In the genomic region with DNA sequence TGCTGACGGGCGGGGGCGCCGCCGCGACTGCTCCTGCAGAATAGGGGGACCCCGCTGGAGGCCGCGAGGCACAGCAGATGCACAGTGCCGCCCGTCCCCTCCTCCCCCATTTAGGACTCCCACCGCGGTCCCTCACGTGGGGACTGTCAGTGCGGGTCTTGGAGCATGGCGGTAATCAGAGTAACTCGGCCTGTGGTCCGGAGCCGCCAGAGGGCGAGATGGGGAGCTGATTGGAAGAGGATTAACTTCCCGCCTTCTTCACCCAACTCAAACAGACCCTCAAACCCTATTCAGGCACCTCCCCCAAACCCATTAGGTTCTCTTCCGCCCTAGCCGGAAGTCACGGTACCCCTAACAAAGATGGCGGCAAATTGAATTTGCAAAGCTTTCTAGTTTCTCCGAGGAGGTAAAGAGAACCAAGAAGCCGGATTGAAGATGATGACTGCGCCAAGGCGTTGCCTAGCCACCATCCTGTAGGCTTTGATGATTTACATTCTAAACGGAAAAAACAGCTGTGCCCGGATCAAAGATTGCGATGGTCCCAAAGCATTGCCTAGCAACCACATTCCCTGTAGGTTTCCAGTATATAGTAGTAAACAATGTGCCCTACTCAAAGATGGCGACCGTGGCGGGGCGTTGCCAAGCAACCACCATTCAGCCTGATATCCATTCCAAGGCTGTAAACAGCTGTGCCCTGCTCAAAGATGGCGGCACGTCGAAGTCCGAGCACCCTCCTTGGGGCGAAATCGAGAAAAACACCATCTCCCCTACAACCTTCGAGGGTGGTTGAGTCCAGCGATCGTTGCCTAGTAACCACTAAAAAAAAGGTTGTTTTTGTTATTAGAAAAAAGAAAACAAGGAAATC, we compare ENCODE assay signal across 1 cellular context.
A peak's percentile ranks its signal among the peaks of the same experiment; 100 is the strongest.
TF ChIP-seq lines count a peak whose summit lies in the region.

FUZ (minus strand) TSS at position 296 of the 865 bp plus-strand sequence; CDS start at position 110, 186 bp downstream.

TF ChIP-seq in WTC11, 78 proteins besides CTCF, POLR2A, EP300 and RAD21 (continued from another document):
- TF ChIP-seq, protein P1, sequence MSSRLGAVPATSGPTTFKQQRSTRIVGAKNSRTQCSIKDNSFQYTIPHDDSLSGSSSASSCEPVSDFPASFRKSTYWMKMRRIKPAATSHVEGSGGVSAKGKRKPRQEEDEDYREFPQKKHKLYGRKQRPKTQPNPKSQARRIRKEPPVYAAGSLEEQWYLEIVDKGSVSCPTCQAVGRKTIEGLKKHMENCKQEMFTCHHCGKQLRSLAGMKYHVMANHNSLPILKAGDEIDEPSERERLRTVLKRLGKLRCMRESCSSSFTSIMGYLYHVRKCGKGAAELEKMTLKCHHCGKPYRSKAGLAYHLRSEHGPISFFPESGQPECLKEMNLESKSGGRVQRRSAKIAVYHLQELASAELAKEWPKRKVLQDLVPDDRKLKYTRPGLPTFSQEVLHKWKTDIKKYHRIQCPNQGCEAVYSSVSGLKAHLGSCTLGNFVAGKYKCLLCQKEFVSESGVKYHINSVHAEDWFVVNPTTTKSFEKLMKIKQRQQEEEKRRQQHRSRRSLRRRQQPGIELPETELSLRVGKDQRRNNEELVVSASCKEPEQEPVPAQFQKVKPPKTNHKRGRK (CRISPR knock-in tag; IDR thresholded peaks at IDR 0.05; ENCODE audit: borderline replicate concordance) = no peak
- TF ChIP-seq TEAD1 (CRISPR knock-in tag; IDR thresholded peaks at IDR 0.05) (peak; percentile 9; the same call in 1 of the 2 replicates), FOXK1 (CRISPR knock-in tag; IDR thresholded peaks at IDR 0.05) (peak; percentile 96), ZNF671 (CRISPR knock-in tag; IDR thresholded peaks at IDR 0.05) (no peak), ZNF416 (CRISPR knock-in tag; IDR thresholded peaks at IDR 0.05) (0 out of 2 replicates have a peak, but pooled peaks have one; percentile 71), SP1 (CRISPR knock-in tag; conservative IDR thresholded peaks at IDR 0.05) (0 out of 2 replicates have a peak, but pooled peaks have one; percentile 44), ARID4B (CRISPR knock-in tag; IDR thresholded peaks at IDR 0.05; ENCODE audit: borderline replicate concordance) (0 out of 2 replicates have a peak, but pooled peaks have one; percentile 37), FOXJ3 (CRISPR knock-in tag; IDR thresholded peaks at IDR 0.05; ENCODE audit: borderline replicate concordance) (no peak; the same call in 1 of the 2 replicates), ERG (CRISPR knock-in tag; IDR thresholded peaks at IDR 0.05) (no peak), NR2C2 (CRISPR knock-in tag; IDR thresholded peaks at IDR 0.05) (no peak), E2F5 (CRISPR knock-in tag; IDR thresholded peaks at IDR 0.05) (peak; percentile 91), GRHL2 (CRISPR knock-in tag; IDR thresholded peaks at IDR 0.05; ENCODE audit: insufficient replicate concordance, severe bottlenecking) (no peak)
- TF ChIP-seq, protein P2, sequence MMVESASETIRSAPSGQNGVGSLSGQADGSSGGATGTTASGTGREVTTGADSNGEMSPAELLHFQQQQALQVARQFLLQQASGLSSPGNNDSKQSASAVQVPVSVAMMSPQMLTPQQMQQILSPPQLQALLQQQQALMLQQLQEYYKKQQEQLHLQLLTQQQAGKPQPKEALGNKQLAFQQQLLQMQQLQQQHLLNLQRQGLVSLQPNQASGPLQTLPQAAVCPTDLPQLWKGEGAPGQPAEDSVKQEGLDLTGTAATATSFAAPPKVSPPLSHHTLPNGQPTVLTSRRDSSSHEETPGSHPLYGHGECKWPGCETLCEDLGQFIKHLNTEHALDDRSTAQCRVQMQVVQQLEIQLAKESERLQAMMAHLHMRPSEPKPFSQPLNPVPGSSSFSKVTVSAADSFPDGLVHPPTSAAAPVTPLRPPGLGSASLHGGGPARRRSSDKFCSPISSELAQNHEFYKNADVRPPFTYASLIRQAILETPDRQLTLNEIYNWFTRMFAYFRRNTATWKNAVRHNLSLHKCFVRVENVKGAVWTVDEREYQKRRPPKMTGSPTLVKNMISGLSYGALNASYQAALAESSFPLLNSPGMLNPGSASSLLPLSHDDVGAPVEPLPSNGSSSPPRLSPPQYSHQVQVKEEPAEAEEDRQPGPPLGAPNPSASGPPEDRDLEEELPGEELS (CRISPR knock-in tag; IDR thresholded peaks at IDR 0.05) = 0 out of 2 replicates have a peak, but pooled peaks have one; percentile 57
- TF ChIP-seq, protein P3, sequence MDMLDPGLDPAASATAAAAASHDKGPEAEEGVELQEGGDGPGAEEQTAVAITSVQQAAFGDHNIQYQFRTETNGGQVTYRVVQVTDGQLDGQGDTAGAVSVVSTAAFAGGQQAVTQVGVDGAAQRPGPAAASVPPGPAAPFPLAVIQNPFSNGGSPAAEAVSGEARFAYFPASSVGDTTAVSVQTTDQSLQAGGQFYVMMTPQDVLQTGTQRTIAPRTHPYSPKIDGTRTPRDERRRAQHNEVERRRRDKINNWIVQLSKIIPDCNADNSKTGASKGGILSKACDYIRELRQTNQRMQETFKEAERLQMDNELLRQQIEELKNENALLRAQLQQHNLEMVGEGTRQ (CRISPR knock-in tag; IDR thresholded peaks at IDR 0.05) = peak; percentile 59; the same call in 1 of the 2 replicates
